In genomic region chr2:203346624-203347023, GRCh38 we compare ENCODE assay signal across 35 cellular contexts.
"Had no signal": no experiment of that assay in that cellular context is flagged by ENCODE, and none has a peak within 500 bp of the region (broad histone marks: within the 10 kb centered on the region; RNA-seq: fewer than 3 reads in every experiment).

No MANE protein-coding gene starts in this region.

- H3K4me1 ChIP-seq: colonic mucosa had no signal

- H3K27me3 Mint-ChIP-seq: activated CD4-positive, alpha-beta memory T cell treated with anti-CD3 and anti-CD28 coated beads for 36 hours; activated CD4-positive, alpha-beta T cell treated with anti-CD3 and anti-CD28 coated beads for 36 hours; activated CD4-positive, alpha-beta T cell treated with anti-CD3 and anti-CD28 coated beads, Interleukin-2, amount 10 ng/mL, durations not matched to agents 24 days and 14 days; activated CD8-positive, alpha-beta memory T cell treated with anti-CD3 and anti-CD28 coated beads, Interleukin-2, amount 10 ng/mL, durations not matched to agents 7 days and 5 days; activated naive CD8-positive, alpha-beta T cell; T-helper 17 cell had no signal

- ATAC-seq: activated CD4-positive, alpha-beta T cell treated with anti-CD3 and anti-CD28 coated beads for 36 hours; activated CD8-positive, alpha-beta memory T cell treated with anti-CD3 and anti-CD28 coated beads, Interleukin-2, amount 10 ng/mL, durations not matched to agents 7 days and 5 days; activated CD8-positive, alpha-beta T cell treated with anti-CD3 and anti-CD28 coated beads, Interleukin-2, amount 10 ng/mL, durations not matched to agents 7 days and 5 days; esophagus mucosa; T-helper 17 cell had no signal

- H3K4me3 ChIP-seq: colonic mucosa had no signal

- H3K27me3 ChIP-seq: brain microvascular endothelial cell, colonic mucosa had no signal

- H3K27ac Mint-ChIP-seq: activated CD4-positive, alpha-beta memory T cell treated with anti-CD3 and anti-CD28 coated beads for 36 hours; activated CD4-positive, alpha-beta T cell treated with anti-CD3 and anti-CD28 coated beads for 36 hours; activated CD4-positive, alpha-beta T cell treated with anti-CD3 and anti-CD28 coated beads, Interleukin-2, amount 10 ng/mL, durations not matched to agents 24 days and 14 days; activated CD8-positive, alpha-beta memory T cell treated with anti-CD3 and anti-CD28 coated beads, Interleukin-2, amount 10 ng/mL, durations not matched to agents 7 days and 5 days; activated CD8-positive, alpha-beta T cell treated with anti-CD3 and anti-CD28 coated beads, Interleukin-2, amount 10 ng/mL, durations not matched to agents 7 days and 5 days; T-helper 17 cell; T-helper 2 cell treated with Interferon-gamma antibody and Interleukin-4, amounts not matched to agents 5 μg/mL and 100 μg/mL, for 36 hours had no signal

- H3K4me1 Mint-ChIP-seq: activated CD4-positive, alpha-beta T cell treated with anti-CD3 and anti-CD28 coated beads for 36 hours; activated CD4-positive, alpha-beta T cell treated with anti-CD3 and anti-CD28 coated beads, Interleukin-2, amount 10 ng/mL, durations not matched to agents 24 days and 14 days; activated CD8-positive, alpha-beta memory T cell treated with anti-CD3 and anti-CD28 coated beads, Interleukin-2, amount 10 ng/mL, durations not matched to agents 7 days and 5 days had no signal

- DNase-seq: activated CD4-positive, alpha-beta memory T cell treated with anti-CD3 and anti-CD28 coated beads for 36 hours; activated CD4-positive, alpha-beta T cell treated with anti-CD3 and anti-CD28 coated beads for 36 hours; activated CD4-positive, alpha-beta T cell treated with anti-CD3 and anti-CD28 coated beads, Interleukin-2, amount 10 ng/mL, durations not matched to agents 24 days and 14 days; activated CD4-positive, CD25-positive, alpha-beta regulatory T cell; activated CD4-positive, CD25-positive, alpha-beta regulatory T cell treated with anti-CD3 and anti-CD28 coated beads, Interleukin-2, amount 50 U/mL, for 72 hours; activated CD8-positive, alpha-beta memory T cell treated with anti-CD3 and anti-CD28 coated beads, Interleukin-2, amount 10 ng/mL, durations not matched to agents 7 days and 5 days; activated CD8-positive, alpha-beta memory T cell treated with anti-CD3 and anti-CD28 coated beads, Interleukin-2, amount 50 U/mL, for 4 hours; activated CD8-positive, alpha-beta T cell treated with anti-CD3 and anti-CD28 coated beads, Interleukin-2, amount 10 ng/mL, durations not matched to agents 7 days and 5 days; activated effector memory CD4-positive, alpha-beta T cell treated with Interleukin-2 at 50 U/mL for 16 hours; activated gamma-delta T cell treated with Interleukin-2 at 50 U/mL for 16 hours; activated naive CD4-positive, alpha-beta T cell treated with anti-CD3 and anti-CD28 coated beads, Interleukin-2, amount 50 U/mL, for 16 hours; activated naive CD4-positive, alpha-beta T cell treated with Interleukin-2 at 50 U/mL for 16 hours; activated T-cell treated with anti-CD3 and anti-CD28 coated beads, Interleukin-2, amount 50 U/mL, for 1 hour; activated T-cell treated with anti-CD3 and anti-CD28 coated beads, Interleukin-2, amount 50 U/mL, for 48 hours; amniotic stem cell; anterior cingulate cortex; brain microvascular endothelial cell; caudate nucleus; cerebellar nuclear complex; colonic mucosa; effector CD8-positive, alpha-beta T cell; foreskin fibroblast; head of caudate nucleus; T-helper 1 cell; T-helper 17 cell; T1000 had no signal

- H3K9me3 ChIP-seq: colonic mucosa had no signal

- H3K9me3 Mint-ChIP-seq: activated CD4-positive, alpha-beta memory T cell treated with anti-CD3 and anti-CD28 coated beads for 36 hours; activated CD4-positive, alpha-beta T cell treated with anti-CD3 and anti-CD28 coated beads, Interleukin-2, amount 10 ng/mL, durations not matched to agents 24 days and 14 days; T-helper 2 cell treated with Interferon-gamma antibody and Interleukin-4, amounts not matched to agents 5 μg/mL and 100 μg/mL, for 36 hours had no signal

- H3K27ac ChIP-seq: brain microvascular endothelial cell, colonic mucosa, epithelial cell of prostate had no signal

- FAIRE-seq: astrocyte, bronchial epithelial cell, endometrium, endothelial cell of umbilical vein, frontal cortex had no signal

- H3K4me3 Mint-ChIP-seq: activated CD4-positive, alpha-beta memory T cell treated with anti-CD3 and anti-CD28 coated beads for 36 hours; activated CD4-positive, alpha-beta T cell treated with anti-CD3 and anti-CD28 coated beads for 36 hours; activated CD4-positive, alpha-beta T cell treated with anti-CD3 and anti-CD28 coated beads, Interleukin-2, amount 10 ng/mL, durations not matched to agents 24 days and 14 days; activated CD8-positive, alpha-beta memory T cell treated with anti-CD3 and anti-CD28 coated beads, Interleukin-2, amount 10 ng/mL, durations not matched to agents 7 days and 5 days; activated CD8-positive, alpha-beta T cell treated with anti-CD3 and anti-CD28 coated beads, Interleukin-2, amount 10 ng/mL, durations not matched to agents 7 days and 5 days; activated naive CD8-positive, alpha-beta T cell; T-helper 17 cell; T-helper 2 cell treated with Interferon-gamma antibody and Interleukin-4, amounts not matched to agents 5 μg/mL and 100 μg/mL, for 36 hours had no signal

- H3K36me3 ChIP-seq: brain microvascular endothelial cell, colonic mucosa had no signal
